ENCODE assay signal across 20 cellular contexts in genomic region chr10:22610595-22610994, GRCh38.
DNase-seq lines count a peak whose midpoint lies in the region; ATAC-seq and TF ChIP-seq lines count a peak whose summit lies in the region.
"Had no signal": no experiment of that assay in that cellular context is flagged by ENCODE, and none has a peak within 500 bp of the region (broad histone marks: within the 10 kb centered on the region; RNA-seq: fewer than 3 reads in every experiment).

No MANE protein-coding gene starts in this region.

- in situ Hi-C loops in GM13976 (cut with MboI; ENCODE audit: low sequenced_read_pairs, unreplicated experiment), result no loop called here

- H3K9me3 Mint-ChIP-seq in T-helper 2 cell treated with Interferon-gamma antibody and Interleukin-4, amounts not matched to agents 5 μg/mL and 100 μg/mL, for 36 hours, result no peaks in the 10 kb centered on the region
- peaks cover 0 to 5% (median 0%) of the 10 kb centered on the region in 3 donors for H3K9me3 Mint-ChIP-seq in T-cell
- no peaks in the 10 kb centered on the region for H3K9me3 Mint-ChIP-seq in central memory CD8-positive, alpha-beta T cell
- no peaks in the 10 kb centered on the region for H3K9me3 Mint-ChIP-seq in natural killer cell treated with Interleukin-12 subunit alpha and Interleukin-12 subunit beta and Interleukin-15 and Interleukin-18, amount 100 ng/mL, for 72 hours

- no peak for DNase-seq in T-helper 2 cell treated with Interferon-gamma antibody and Interleukin-4, amounts not matched to agents 5 μg/mL and 100 μg/mL, for 36 hours (ENCODE audit: low spot score)
- DNase-seq in T-helper 2 cell (no peak), T-cell (no peak), A172 (ENCODE audit: low spot score) (no peak), coronary artery (ENCODE audit: low spot score) (no peak), GM13976 (ENCODE audit: low spot score) (no peak)
- no peak for DNase-seq in central memory CD8-positive, alpha-beta T cell (ENCODE audit: low spot score in 2 of 2)
- DNase-seq in natural killer cell treated with Interleukin-12 subunit alpha and Interleukin-12 subunit beta and Interleukin-15 and Interleukin-18, amount 100 ng/mL, for 72 hours (ENCODE audit: low spot score), result no peak
- DNase-seq: 8988T; activated CD4-positive, alpha-beta T cell treated with anti-CD3 and anti-CD28 coated beads, Interleukin-2, amount 50 U/mL, for 4 hours; activated gamma-delta T cell treated with Interleukin-2 at 50 U/mL for 16 hours; GM23248; left colon; MG63; NCI-H2081 treated with DMSO at 0.1 percent for 48 hours; NCI-H510A treated with DMSO at 0.1 percent for 48 hours; SJCRH30; stimulated activated CD4-positive, alpha-beta T cell treated with anti-CD3 and anti-CD28 coated beads, Interleukin-4, amount 100 ng/mL, for 1 hour; stimulated activated CD8-positive, alpha-beta memory T cell treated with anti-CD3 and anti-CD28 coated beads, Interleukin-4, amount 100 ng/mL, for 48 hours; upper lobe of left lung had no signal

- peaks cover 54% of the 10 kb centered on the region for H3K36me3 Mint-ChIP-seq in T-helper 2 cell treated with Interferon-gamma antibody and Interleukin-4, amounts not matched to agents 5 μg/mL and 100 μg/mL, for 36 hours (ENCODE audit: low read depth)
- peaks cover 42% of the 10 kb centered on the region for H3K36me3 Mint-ChIP-seq in T-cell
- peaks cover 43% of the 10 kb centered on the region for H3K36me3 Mint-ChIP-seq in central memory CD8-positive, alpha-beta T cell (ENCODE audit: insufficient read depth)
- peaks cover 14% of the 10 kb centered on the region for H3K36me3 Mint-ChIP-seq in natural killer cell treated with Interleukin-12 subunit alpha and Interleukin-12 subunit beta and Interleukin-15 and Interleukin-18, amount 100 ng/mL, for 72 hours

- H3K4me3 Mint-ChIP-seq in T-helper 2 cell treated with Interferon-gamma antibody and Interleukin-4, amounts not matched to agents 5 μg/mL and 100 μg/mL, for 36 hours, result peak overlapping the region; percentile 67
- peak overlapping the region; percentile 42 to 82 (median 72) for H3K4me3 Mint-ChIP-seq in T-cell
- peak overlapping the region; percentile 73 for H3K4me3 Mint-ChIP-seq in central memory CD8-positive, alpha-beta T cell
- peak overlapping the region; percentile 83 for H3K4me3 Mint-ChIP-seq in natural killer cell treated with Interleukin-12 subunit alpha and Interleukin-12 subunit beta and Interleukin-15 and Interleukin-18, amount 100 ng/mL, for 72 hours

- peaks cover 65% of the 10 kb centered on the region for H3K4me1 Mint-ChIP-seq in T-helper 2 cell treated with Interferon-gamma antibody and Interleukin-4, amounts not matched to agents 5 μg/mL and 100 μg/mL, for 36 hours (ENCODE audit: low read depth)
- H3K4me1 Mint-ChIP-seq in T-cell, result peaks cover 89 to 97% (median 95%) of the 10 kb centered on the region in 3 donors
- peaks cover 86% of the 10 kb centered on the region for H3K4me1 Mint-ChIP-seq in central memory CD8-positive, alpha-beta T cell
- H3K4me1 Mint-ChIP-seq in natural killer cell treated with Interleukin-12 subunit alpha and Interleukin-12 subunit beta and Interleukin-15 and Interleukin-18, amount 100 ng/mL, for 72 hours (ENCODE audit: low read depth in 2 of 2), result peaks cover 78 to 84% of the 10 kb centered on the region in 2 donors

- no peak for TF ChIP-seq CTCF in coronary artery (IDR thresholded peaks at IDR 0.05)
- TF ChIP-seq CTCF in GM13976 (IDR thresholded peaks at IDR 0.05; ENCODE audit: borderline replicate concordance, control extremely low read depth, extremely low read depth, insufficient read depth, missing control alignments), result no peak

- CTCF ChIA-PET in T-cell (lab: Charles Lee), result interaction anchor here (0.7 to 2.5 kb wide), 15 partner anchors 11 to 198 kb away, joined by 3 to 15 read pairs (median 4); no protein-coding TSS in a partner anchor

- peak overlapping the region; percentile 75 for H3K27ac Mint-ChIP-seq in T-helper 2 cell treated with Interferon-gamma antibody and Interleukin-4, amounts not matched to agents 5 μg/mL and 100 μg/mL, for 36 hours
- H3K27ac Mint-ChIP-seq in T-cell, result peak overlapping the region; percentile 96 to 99
- peak overlapping the region; percentile 99 for H3K27ac Mint-ChIP-seq in central memory CD8-positive, alpha-beta T cell (ENCODE audit: low read depth)
- H3K27ac Mint-ChIP-seq in natural killer cell treated with Interleukin-12 subunit alpha and Interleukin-12 subunit beta and Interleukin-15 and Interleukin-18, amount 100 ng/mL, for 72 hours, result peak overlapping the region; percentile 87 to 96

- no peaks in the 10 kb centered on the region for H3K27me3 Mint-ChIP-seq in T-helper 2 cell treated with Interferon-gamma antibody and Interleukin-4, amounts not matched to agents 5 μg/mL and 100 μg/mL, for 36 hours (ENCODE audit: low read depth)
- H3K27me3 Mint-ChIP-seq in T-cell, result no peaks in the 10 kb centered on the region
- H3K27me3 Mint-ChIP-seq in central memory CD8-positive, alpha-beta T cell, result no peaks in the 10 kb centered on the region
- H3K27me3 Mint-ChIP-seq in natural killer cell treated with Interleukin-12 subunit alpha and Interleukin-12 subunit beta and Interleukin-15 and Interleukin-18, amount 100 ng/mL, for 72 hours, result no peaks in the 10 kb centered on the region

- no peak overlapping the region for H3K27ac ChIP-seq in coronary artery
- H3K27ac ChIP-seq: GM23248, SJCRH30 had no signal

- H3K4me3 ChIP-seq in coronary artery, result no peak overlapping the region
- H3K4me3 ChIP-seq: GM23248, MG63, SJCRH30, upper lobe of left lung had no signal

- no peak for ATAC-seq in T-cell (replicated peaks in 1 of 4)
- ATAC-seq in central memory CD8-positive, alpha-beta T cell (replicated peaks; ENCODE audit: extremely low read depth, poor library complexity, severe bottlenecking), result no peak
- no peak for ATAC-seq in natural killer cell treated with Interleukin-12 subunit alpha and Interleukin-12 subunit beta and Interleukin-15 and Interleukin-18, amount 100 ng/mL, for 72 hours
- ATAC-seq: left colon had no signal

- POLR2A ChIA-PET in T-cell (lab: Charles Lee), result interaction anchor here (0.5 to 2.5 kb wide), 11 partner anchors 8 to 365 kb away, joined by 3 to 14 read pairs (median 3); no protein-coding TSS in a partner anchor
